1 cellular context compared by ENCODE assay signal in genomic region chr20:15814903-15815302, GRCh38.
TF ChIP-seq lines count a peak whose summit lies in the region.

No MANE protein-coding gene starts in this region.

TF ChIP-seq in HepG2, 621 proteins besides CTCF, POLR2A, EP300 and RAD21 (continued from another document):
- no peak for TF ChIP-seq MLXIP (CRISPR knock-in tag; IDR thresholded peaks at IDR 0.05; ENCODE audit: borderline replicate concordance)
- TF ChIP-seq CHD4 (IDR thresholded peaks at IDR 0.05; ENCODE audit: borderline replicate concordance, low read length) = no peak
- no peak for TF ChIP-seq DNMT3B (CRISPR knock-in tag; conservative IDR thresholded peaks at IDR 0.05)
- no peak for TF ChIP-seq MBNL3 (CRISPR knock-in tag; conservative IDR thresholded peaks at IDR 0.05)
- TF ChIP-seq STAG1 (CRISPR knock-in tag; IDR thresholded peaks at IDR 0.05) = no peak
- TF ChIP-seq, protein P1, sequence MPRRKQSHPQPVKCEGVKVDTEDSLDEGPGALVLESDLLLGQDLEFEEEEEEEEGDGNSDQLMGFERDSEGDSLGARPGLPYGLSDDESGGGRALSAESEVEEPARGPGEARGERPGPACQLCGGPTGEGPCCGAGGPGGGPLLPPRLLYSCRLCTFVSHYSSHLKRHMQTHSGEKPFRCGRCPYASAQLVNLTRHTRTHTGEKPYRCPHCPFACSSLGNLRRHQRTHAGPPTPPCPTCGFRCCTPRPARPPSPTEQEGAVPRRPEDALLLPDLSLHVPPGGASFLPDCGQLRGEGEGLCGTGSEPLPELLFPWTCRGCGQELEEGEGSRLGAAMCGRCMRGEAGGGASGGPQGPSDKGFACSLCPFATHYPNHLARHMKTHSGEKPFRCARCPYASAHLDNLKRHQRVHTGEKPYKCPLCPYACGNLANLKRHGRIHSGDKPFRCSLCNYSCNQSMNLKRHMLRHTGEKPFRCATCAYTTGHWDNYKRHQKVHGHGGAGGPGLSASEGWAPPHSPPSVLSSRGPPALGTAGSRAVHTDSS (CRISPR knock-in tag; conservative IDR thresholded peaks at IDR 0.05) = no peak
- TF ChIP-seq ZBTB20 (CRISPR knock-in tag; IDR thresholded peaks at IDR 0.05; ENCODE audit: borderline replicate concordance, low read depth) = no peak
- no peak for TF ChIP-seq KLF6 (CRISPR knock-in tag; IDR thresholded peaks at IDR 0.05)
- no peak for TF ChIP-seq ZNF589 (CRISPR knock-in tag; conservative IDR thresholded peaks at IDR 0.05)
